In the genomic region with DNA sequence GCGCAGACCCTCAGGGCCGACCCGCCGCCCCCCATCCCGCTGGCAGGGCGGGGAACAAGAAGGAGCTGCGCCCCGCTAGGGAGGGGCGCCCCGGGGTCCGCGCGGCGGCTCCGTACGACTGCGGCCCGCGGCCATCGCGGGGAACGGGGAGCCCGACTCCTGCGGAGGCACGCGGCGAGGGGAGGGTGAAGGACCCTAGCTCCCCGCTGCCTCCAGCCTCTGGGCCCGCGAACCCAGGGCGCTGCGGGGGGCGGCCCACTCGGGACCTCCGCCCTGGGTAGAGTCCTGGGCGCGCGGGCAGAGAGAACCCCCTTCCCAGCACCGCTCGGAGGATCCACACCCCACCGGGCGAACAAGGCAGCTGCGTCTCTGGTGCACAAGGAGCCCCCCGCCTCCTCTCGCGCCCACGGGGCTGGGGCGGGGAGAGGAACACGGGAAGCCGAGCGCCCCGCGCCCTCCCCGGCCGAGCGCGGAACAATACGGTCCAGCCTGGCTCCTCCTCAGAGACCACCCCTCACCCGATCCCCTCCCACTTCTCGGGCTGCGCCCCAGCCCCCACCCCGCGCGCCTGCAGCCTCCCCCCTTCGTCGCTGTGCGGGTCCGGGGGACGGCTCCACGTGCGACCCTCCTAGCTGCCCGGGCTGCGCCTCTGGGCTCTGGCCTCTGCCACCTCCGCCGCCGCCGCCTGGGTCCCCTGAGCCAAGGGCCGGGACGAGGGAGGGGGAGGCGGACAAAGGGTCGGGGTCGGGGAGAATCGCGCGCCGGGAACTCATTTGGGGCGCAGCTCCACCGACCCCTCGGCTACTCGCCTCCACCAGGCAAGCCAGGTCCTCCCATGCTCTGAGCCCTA, we compare ENCODE assay signal across 8 cellular contexts. TPM values are rescaled to one million over a fixed set of nuclear protein-coding genes. Genes with fewer than 3 reads are reported as not detected.
DNase-seq lines count a peak whose midpoint lies in the region; ATAC-seq and TF ChIP-seq lines count a peak whose summit lies in the region.

TSS of gene WDR86 (minus strand) at position 484 of the 850 bp plus-strand sequence. CDS start at position 35, 449 bp downstream.

- peaks cover 9% of the 10 kb centered on the region; the same call in 1 of the 2 replicates for H3K27me3 ChIP-seq in PC-9 (ENCODE audit: insufficient read depth, low read depth)

- POLR2A ChIA-PET in PC-9 (lab: Charles Lee; ENCODE audit: unreplicated experiment): no interaction called here

- no peak within 1 kb of the TSS for H3K4me2 ChIP-seq in PC-9

- H2AFZ ChIP-seq in PC-9: no peak within 1 kb of the TSS

- ATAC-seq in HG03196 (IDR thresholded peaks at IDR 0.05; ENCODE audit: unreplicated experiment) (no peak), HG03342 (IDR thresholded peaks at IDR 0.05; ENCODE audit: unreplicated experiment) (no peak)

- H3K36me3 ChIP-seq in urinary bladder (ENCODE audit: insufficient read depth): no peaks in the 10 kb centered on the region
- no peaks in the 10 kb centered on the region for H3K36me3 ChIP-seq in PC-9 (ENCODE audit: low read depth)

- H3K4me3 Mint-ChIP-seq in mesothelial cell of epicardium: peak within 1 kb of the TSS; percentile 91

- intact Hi-C loops in PC-9 (cut with micrococcal nuclease; ENCODE audit: unreplicated experiment): loop anchor here (2.0 kb wide), 1 partner anchor 41 kb away; no protein-coding TSS in a partner anchor

- H3K27me3 Mint-ChIP-seq in mesothelial cell of epicardium (ENCODE audit: low read depth): no peaks in the 10 kb centered on the region

- TF ChIP-seq CTCF in mesothelial cell of epicardium (IDR thresholded peaks at IDR 0.05; ENCODE audit: unreplicated experiment) (no peak), PC-9 (conservative IDR thresholded peaks at IDR 0.05) (no peak)

- DNase-seq in activated gamma-delta T cell treated with Interleukin-2 at 50 U/mL for 16 hours (peak; percentile 35), activated gamma-delta T cell (lab: John Stamatoyannopoulos, UW) (no peak), mesothelial cell of epicardium (ENCODE audit: low spot score in 2 of 2, unreplicated experiment in 2 of 2) (peak in 1 of 2 experiments; percentile 74), PC-9 (no peak)
- DNase-seq in central memory CD4-positive, alpha-beta T cell: peak; percentile 49

- peaks cover 52% of the 10 kb centered on the region for H3K4me1 Mint-ChIP-seq in mesothelial cell of epicardium

- 0 out of 2 replicates have a peak, but pooled peaks cover 4% of the 10 kb centered on the region for H3F3A ChIP-seq in PC-9 (ENCODE audit: insufficient read depth, low read depth)

- H3K27ac Mint-ChIP-seq in mesothelial cell of epicardium: peak within 1 kb of the TSS; percentile 92

- H3K4me1 ChIP-seq in urinary bladder (ENCODE audit: insufficient read depth): no peaks in the 10 kb centered on the region
- peaks cover 2% of the 10 kb centered on the region; the same call in 1 of the 2 replicates for H3K4me1 ChIP-seq in PC-9 (replicated peaks; ENCODE audit: insufficient read depth)

- no peaks in the 10 kb centered on the region for H4K20me1 ChIP-seq in PC-9 (ENCODE audit: insufficient read depth)

- BruUV-seq in PC-9 (replicated peaks; lab: Mats Ljungman, UMichigan): no TSS peak

- no peaks in the 10 kb centered on the region for H3K79me2 ChIP-seq in PC-9 (ENCODE audit: low read depth)

- WGBS in urinary bladder: under 1% methylated on average over 90 of the region's 90 CpGs

- H3K9me3 ChIP-seq in PC-9 (ENCODE audit: insufficient read depth, low read depth): no peaks in the 10 kb centered on the region

- H3K27ac ChIP-seq in urinary bladder (ENCODE audit: low read depth) (peak within 1 kb of the TSS; percentile 15), PC-9 (no peak within 1 kb of the TSS)

- H3K4me3 ChIP-seq in urinary bladder (ENCODE audit: low read depth, low read length) (peak within 1 kb of the TSS; percentile 46), PC-9 (no peak within 1 kb of the TSS)

- CTCF ChIA-PET in PC-9 (lab: Charles Lee): no interaction called here

- H3K9me3 Mint-ChIP-seq in mesothelial cell of epicardium: peaks cover 9% of the 10 kb centered on the region

- H3K36me3 Mint-ChIP-seq in mesothelial cell of epicardium: peaks cover 9% of the 10 kb centered on the region

- no peaks in the 10 kb centered on the region for H3K9me2 ChIP-seq in PC-9 (ENCODE audit: insufficient read depth)

RNA-seq across cellular contexts. Expression of gene WDR86, which starts in this region (rescaled TPM):
- total RNA-seq in mesothelial cell of epicardium (259 to 274 TPM (median 266 TPM) in 3 replicates), urinary bladder (6.8 TPM), PC-9 (2021) (7.7 and 12.4 TPM in 2 replicates)
- polyA plus RNA-seq in urinary bladder: 4.2 TPM

Comparison
In these comparisons a context has a peak if more than half of its experiments do, and no peak if none do; other contexts are left out.
1. RNA of gene WDR86 (total RNA-seq): 259 to 274 TPM in mesothelial cell of epicardium; 7.7 to 12.4 TPM in PC-9 and 6.8 TPM in urinary bladder (single experiment); every median in the first group is over 10 times any median in the second.
2. DNase-seq: peak in activated gamma-delta T cell treated with Interleukin-2 at 50 U/mL for 16 hours (single experiment) and central memory CD4-positive, alpha-beta T cell (single experiment); none in activated gamma-delta T cell (single experiment) and PC-9 (0 of 2).